ENCODE assay signal across 18 cellular contexts in genomic region chr11:11390068-11390775, GRCh38. TPM values are rescaled to one million over a fixed set of nuclear protein-coding genes. Genes with fewer than 3 reads are reported as not detected.
DNase-seq lines count a peak whose midpoint lies in the region; ATAC-seq, FAIRE-seq and TF ChIP-seq lines count a peak whose summit lies in the region.
"Had no signal": no experiment of that assay in that cellular context is flagged by ENCODE, and none has a peak within 500 bp of the region (broad histone marks: within the 10 kb centered on the region; RNA-seq: fewer than 3 reads in every experiment).

No MANE protein-coding gene starts in this region.

- no peak for TF ChIP-seq POLR2A in right lobe of liver (IDR thresholded peaks at IDR 0.05)

- ATAC-seq in T-cell (replicated peaks in 1 of 4) = no peak
- no peak for ATAC-seq in right lobe of liver
- ATAC-seq: HCT116 had no signal

- peak; percentile 94 for FAIRE-seq in bronchial epithelial cell (lab: Jason Lieb, UNC)
- FAIRE-seq: G401.6, GM12892, H54 had no signal

- peaks cover 0 to 2% of the 10 kb centered on the region in 2 donors for H3K27me3 Mint-ChIP-seq in T-cell
- H3K27me3 Mint-ChIP-seq: CD4-positive, CD25-positive, alpha-beta regulatory T cell; IgD-negative memory B cell had no signal

- intact Hi-C loops in right lobe of liver (cut with DNase I) = no loop called here

- H3K36me3 ChIP-seq in bronchial epithelial cell (ENCODE audit: control insufficient read depth, insufficient read depth, low read length) (no peaks in the 10 kb centered on the region), right lobe of liver (no peaks in the 10 kb centered on the region)
- H3K36me3 ChIP-seq: BLaER1 treated with 17β-estradiol and CSF1 and Interleukin-3, amounts not matched to agents 10 nM and 100 nM had no signal

- no peaks in the 10 kb centered on the region for H3K9me3 ChIP-seq in right lobe of liver
- H3K9me3 ChIP-seq: BLaER1 treated with 17β-estradiol and CSF1 and Interleukin-3, amounts not matched to agents 10 nM and 100 nM had no signal

- no peak overlapping the region for H3K4me3 Mint-ChIP-seq in T-cell
- H3K4me3 Mint-ChIP-seq: CD4-positive, CD25-positive, alpha-beta regulatory T cell; IgD-negative memory B cell had no signal

- POLR2A ChIA-PET in T-cell (lab: Charles Lee) = no interaction called here

- WGBS in right lobe of liver (ENCODE audit: insufficient coverage, low coverage, low lambda C conversion rate, missing lambda C conversion rate) = 82% methylated on average over 3 of the region's 5 CpGs

- no peak overlapping the region for H3K27ac ChIP-seq in right lobe of liver
- H3K27ac ChIP-seq: BLaER1 treated with 17β-estradiol and CSF1 and Interleukin-3, amounts not matched to agents 10 nM and 100 nM had no signal

- no peaks in the 10 kb centered on the region for H3K9me3 Mint-ChIP-seq in T-cell
- H3K9me3 Mint-ChIP-seq: CD4-positive, CD25-positive, alpha-beta regulatory T cell; IgD-negative memory B cell had no signal

- no peaks in the 10 kb centered on the region for H3K36me3 Mint-ChIP-seq in T-cell
- H3K36me3 Mint-ChIP-seq: CD4-positive, CD25-positive, alpha-beta regulatory T cell had no signal

- DNase-seq in bronchial epithelial cell (ENCODE audit: low read depth) (no peak), kidney tubule cell (ENCODE audit: low spot score) (peak; percentile 61), renal cortical epithelial cell (ENCODE audit: low read depth) (peak; percentile 45), NCI-H1048 (lab: John Stamatoyannopoulos, UW) (no peak), T-cell (no peak), right lobe of liver (no peak)
- DNase-seq: ACHN; Calu3; CD4-positive, CD25-positive, alpha-beta regulatory T cell; DMS 273 treated with DMSO at 0.1 percent for 48 hours; EL had no signal

- H3K27me3 ChIP-seq in bronchial epithelial cell (ENCODE audit: control insufficient read depth, insufficient read depth, low read length) (no peaks in the 10 kb centered on the region), right lobe of liver (no peaks in the 10 kb centered on the region)

- no peaks in the 10 kb centered on the region for H3K4me1 Mint-ChIP-seq in T-cell
- H3K4me1 Mint-ChIP-seq: CD4-positive, CD25-positive, alpha-beta regulatory T cell; IgD-negative memory B cell had no signal

- TF ChIP-seq CTCF in GM12873 (IDR thresholded peaks at IDR 0.05; ENCODE audit: insufficient read depth, low read depth, low read length, missing control alignments) = peak; percentile 3
- no peak for TF ChIP-seq CTCF in bronchial epithelial cell (IDR thresholded peaks at IDR 0.05; ENCODE audit: insufficient read depth, low read length, severe bottlenecking)
- TF ChIP-seq CTCF in right lobe of liver (IDR thresholded peaks at IDR 0.05) = no peak

- CTCF ChIA-PET in T-cell (lab: Charles Lee) = no interaction called here

- H3K4me3 ChIP-seq in bronchial epithelial cell (ENCODE audit: low read depth, low read length) = no peak overlapping the region
- no peak overlapping the region for H3K4me3 ChIP-seq in right lobe of liver
- H3K4me3 ChIP-seq: BLaER1 treated with 17β-estradiol and CSF1 and Interleukin-3, amounts not matched to agents 10 nM and 100 nM had no signal

- H3K27ac Mint-ChIP-seq in T-cell = no peak overlapping the region
- H3K27ac Mint-ChIP-seq: CD4-positive, CD25-positive, alpha-beta regulatory T cell; IgD-negative memory B cell had no signal

- no peaks in the 10 kb centered on the region for H3K4me1 ChIP-seq in right lobe of liver
- H3K4me1 ChIP-seq: BLaER1 treated with 17β-estradiol and CSF1 and Interleukin-3, amounts not matched to agents 10 nM and 100 nM had no signal

RNA-seq across cellular contexts. Expression of gene CSNK2A3, which starts 37.2 kb away (rescaled TPM):
- 2.1 and 2.8 TPM in 2 replicates for total RNA-seq in bronchial epithelial cell
- 2.4 and 3.1 TPM in 2 replicates for total RNA-seq in renal cortical epithelial cell
- total RNA-seq in T-cell = under 1 TPM in 2 of 5 donors, not detected in 3; 0.32 to 0.93 TPM
- total RNA-seq in right lobe of liver = 1 to 10 TPM in 1 of 6 experiments, under 1 TPM in 4, not detected in 1; 0.29 to 1.4 (median 0.49) TPM
- total RNA-seq: CD4-positive, CD25-positive, alpha-beta regulatory T cell had no signal

Comparison
In these comparisons a context has a peak if more than half of its experiments do, and no peak if none do; other contexts are left out.
1. DNase-seq: peak in kidney tubule cell (single experiment) and renal cortical epithelial cell (single experiment); none in bronchial epithelial cell (single experiment), NCI-H1048 (single experiment), T-cell (0 of 34) and right lobe of liver (0 of 3).